12 cellular contexts compared by ENCODE assay signal in the genomic region with DNA sequence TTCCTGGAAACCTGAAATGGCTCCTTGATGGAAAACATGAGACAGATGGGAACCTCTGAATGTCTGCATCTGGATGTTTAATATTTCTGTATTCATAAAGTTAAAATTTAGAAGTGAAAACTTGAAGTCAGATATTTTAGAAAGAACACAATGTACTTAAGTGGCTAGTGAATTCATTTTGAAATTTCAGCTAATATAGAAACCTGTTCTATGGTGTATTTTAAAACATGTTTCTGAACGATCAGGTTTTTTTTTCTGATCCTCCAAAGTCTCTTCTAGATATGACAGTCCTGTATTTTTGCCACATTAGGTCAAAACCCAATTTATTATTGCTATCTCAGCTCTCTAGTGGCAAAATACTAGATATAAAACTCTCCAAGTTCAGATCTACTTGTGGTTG.
"Had no signal": no experiment of that assay in that cellular context is flagged by ENCODE, and none has a peak within 500 bp of the region (broad histone marks: within the 10 kb centered on the region; RNA-seq: fewer than 3 reads in every experiment).

No MANE protein-coding gene starts in this region.

- H3K4me1 ChIP-seq: heart right ventricle, left ventricle myocardium inferior, pancreas, upper lobe of right lung had no signal

- H3K4me3 ChIP-seq: coronary artery, heart right ventricle, left ventricle myocardium inferior, pancreas, upper lobe of right lung had no signal

- H3K36me3 ChIP-seq: heart right ventricle, left ventricle myocardium inferior, pancreas, upper lobe of right lung had no signal

- H3K27ac ChIP-seq: coronary artery, heart right ventricle, left ventricle myocardium inferior, pancreas, upper lobe of right lung had no signal

- DNase-seq: activated CD4-positive, alpha-beta T cell treated with anti-CD3 and anti-CD28 coated beads, Interleukin-2, amount 10 ng/mL, durations not matched to agents 24 days and 14 days; activated CD8-positive, alpha-beta memory T cell treated with anti-CD3 and anti-CD28 coated beads for 24 hours; caudate nucleus; effector CD8-positive, alpha-beta T cell; heart right ventricle; left ventricle myocardium inferior; pancreas; stimulated activated CD4-positive, alpha-beta T cell treated with anti-CD3 and anti-CD28 coated beads, Interleukin-2, amount 100 ng/mL, for 48 hours; stimulated activated naive CD4-positive, alpha-beta T cell treated with Interleukin-2 at 50 U/mL for 16 hours; upper lobe of right lung had no signal

- ATAC-seq: heart right ventricle, pancreas, upper lobe of right lung, WTC11 had no signal

- H3K9me3 ChIP-seq: pancreas, upper lobe of right lung had no signal

- H3K27me3 ChIP-seq: heart right ventricle, pancreas, upper lobe of right lung had no signal
